In genomic region chr6:31192431-31193105, GRCh38 we compare ENCODE assay signal across 8 cellular contexts. TPM values are rescaled to one million over a fixed set of nuclear protein-coding genes. Genes with fewer than 3 reads are reported as not detected.
DNase-seq lines count a peak whose midpoint lies in the region; ATAC-seq and TF ChIP-seq lines count a peak whose summit lies in the region.
"Not testable (repeated sequence)": the region's sequence is repeated elsewhere in the genome, so short reads cannot be mapped to it uniquely, and the experiment has no call there.

No MANE protein-coding gene starts in this region.

- in situ Hi-C loops in Caki2 (cut with HindIII; ENCODE audit: low pct_unique_long_range_greater_than_20kb, low sequenced_read_pairs): not testable (repeated sequence)

- H3K36me3 Mint-ChIP-seq in naive thymus-derived CD4-positive, alpha-beta T cell; stimulated activated naive B cell treated with anti-CD40 and anti-IgM and Interleukin-4, amounts not matched to agents 10 μg/mL and 1 μg/mL and 100 μg/mL, for 72 hours: not testable (repeated sequence)

- CTCF ChIA-PET in naive thymus-derived CD4-positive, alpha-beta T cell (lab: Charles Lee): interaction anchor here (0.7 to 2.0 kb wide), 7 partner anchors 34 to 279 kb away, joined by 3 to 11 read pairs (median 4); partner anchors contain the start of genes CCHCR1, PSORS1C2 and TCF19

- POLR2A ChIA-PET in naive thymus-derived CD4-positive, alpha-beta T cell (lab: Charles Lee): interaction anchor here (0.6 to 1.5 kb wide), 5 partner anchors 17 to 173 kb away, joined by 3 to 4 read pairs (median 3); no protein-coding TSS in a partner anchor

- not testable (repeated sequence) for H3K4me1 ChIP-seq in naive thymus-derived CD4-positive, alpha-beta T cell (ENCODE audit: control insufficient read depth in 2 of 2, insufficient read depth in 2 of 2, low read length in 2 of 2)

- H3K36me3 ChIP-seq in naive thymus-derived CD4-positive, alpha-beta T cell (ENCODE audit: control insufficient read depth in 2 of 3, insufficient read depth in 3 of 3, low read length in 3 of 3): peaks cover 0 to 15% (median 0%) of the 10 kb centered on the region in 3 experiments

- not testable (repeated sequence) for H3K9me3 Mint-ChIP-seq in naive thymus-derived CD4-positive, alpha-beta T cell; stimulated activated naive B cell treated with anti-CD40 and anti-IgM and Interleukin-4, amounts not matched to agents 10 μg/mL and 1 μg/mL and 100 μg/mL, for 72 hours

- H3K9me3 ChIP-seq in naive thymus-derived CD4-positive, alpha-beta T cell (ENCODE audit: control insufficient read depth in 2 of 3, low read length in 3 of 3): not testable (repeated sequence)

- peak overlapping the region in 1 of 9 donors; percentile 9 for H3K27ac Mint-ChIP-seq in naive thymus-derived CD4-positive, alpha-beta T cell
- H3K27ac Mint-ChIP-seq in stimulated activated naive B cell treated with anti-CD40 and anti-IgM and Interleukin-4, amounts not matched to agents 10 μg/mL and 1 μg/mL and 100 μg/mL, for 72 hours: not testable (repeated sequence)

- H3K4me3 ChIP-seq in foreskin fibroblast (ENCODE audit: low read depth in 1 of 2, low read length in 2 of 2); naive thymus-derived CD4-positive, alpha-beta T cell (ENCODE audit: low read length): not testable (repeated sequence)

- peak; percentile 61 for TF ChIP-seq CTCF in foreskin fibroblast (IDR thresholded peaks at IDR 0.05; ENCODE audit: low read depth, low read length)

- intact Hi-C loops in naive thymus-derived CD4-positive, alpha-beta T cell (cut with micrococcal nuclease): loop anchor here (1.0 kb wide), 3 partner anchors 33 to 174 kb away; no protein-coding TSS in a partner anchor

- not testable (repeated sequence) for H3K27ac ChIP-seq in naive thymus-derived CD4-positive, alpha-beta T cell (ENCODE audit: low read depth, low read length)

- peak; percentile 77 for DNase-seq in Caki2 (ENCODE audit: low read depth)
- DNase-seq in HT1080 (ENCODE audit: low read depth): peak; percentile 71
- peak; percentile 44 for DNase-seq in NCI-H446 treated with DMSO at 0.1 percent for 48 hours (lab: John Stamatoyannopoulos, UW)
- DNase-seq in T-helper 22 cell (ENCODE audit: low read depth): peak; percentile 21
- DNase-seq in activated naive CD8-positive, alpha-beta T cell treated with anti-CD3 and anti-CD28 coated beads, Interleukin-2, amount 50 U/mL, for 16 hours (ENCODE audit: low read depth, low spot score): peak; percentile 28
- peak; percentile 55 to 85 for DNase-seq in foreskin fibroblast
- peak in 8 of 9 donors; percentile 20 to 59 (median 36) for DNase-seq in naive thymus-derived CD4-positive, alpha-beta T cell
- DNase-seq in stimulated activated naive B cell treated with anti-CD40 and anti-IgM and Interleukin-4, amounts not matched to agents 10 μg/mL and 1 μg/mL and 100 μg/mL, for 72 hours: peak; percentile 41

- H3K27me3 ChIP-seq in naive thymus-derived CD4-positive, alpha-beta T cell (ENCODE audit: control insufficient read depth in 2 of 2, insufficient read depth in 2 of 2, low read length in 2 of 2): not testable (repeated sequence)

- H3K4me1 Mint-ChIP-seq in naive thymus-derived CD4-positive, alpha-beta T cell: peaks cover 18 to 33% (median 23%) of the 10 kb centered on the region in 7 donors
- H3K4me1 Mint-ChIP-seq in stimulated activated naive B cell treated with anti-CD40 and anti-IgM and Interleukin-4, amounts not matched to agents 10 μg/mL and 1 μg/mL and 100 μg/mL, for 72 hours: peaks cover 11 to 15% of the 10 kb centered on the region in 2 donors

- ATAC-seq in naive thymus-derived CD4-positive, alpha-beta T cell: not testable (repeated sequence)
- peak; percentile 49 to 51 for ATAC-seq in stimulated activated naive B cell treated with anti-CD40 and anti-IgM and Interleukin-4, amounts not matched to agents 10 μg/mL and 1 μg/mL and 100 μg/mL, for 72 hours (replicated peaks)

- not testable (repeated sequence) for H3K4me3 Mint-ChIP-seq in naive thymus-derived CD4-positive, alpha-beta T cell; stimulated activated naive B cell treated with anti-CD40 and anti-IgM and Interleukin-4, amounts not matched to agents 10 μg/mL and 1 μg/mL and 100 μg/mL, for 72 hours

- H3K27me3 Mint-ChIP-seq in naive thymus-derived CD4-positive, alpha-beta T cell; stimulated activated naive B cell treated with anti-CD40 and anti-IgM and Interleukin-4, amounts not matched to agents 10 μg/mL and 1 μg/mL and 100 μg/mL, for 72 hours: not testable (repeated sequence)

RNA-seq across cellular contexts. Expression of gene POU5F1, which starts 22.1 kb away (rescaled TPM):
- total RNA-seq in Caki2 (2014; rRNA removed; shearing (Covaris generic); ENCODE audit: low replicate concordance): 0.09 and 26.0 TPM in 2 replicates
- total RNA-seq in HT1080 (2014; rRNA removed; shearing (Covaris generic)): not detected in 2 replicates
- polyA plus RNA-seq in HT1080 (2015; cell fraction: cytosol; rRNA removed): 0.19 TPM in 1 of 2 replicates, not detected in the other
- 0.12 and 0.96 TPM in 2 replicates for polyA plus RNA-seq in HT1080 (2015; cell fraction: nucleus; rRNA removed)
- total RNA-seq in naive thymus-derived CD4-positive, alpha-beta T cell: under 1 TPM in 1 of 5 experiments, not detected in 4; 0.46 TPM
- under 1 TPM in 1 of 2 donors, not detected in 1; 0.18 TPM for polyA plus RNA-seq in naive thymus-derived CD4-positive, alpha-beta T cell

RNA-seq across cellular contexts. Expression of gene TCF19, which starts 34.2 kb away (rescaled TPM):
- total RNA-seq in Caki2 (2014; rRNA removed; shearing (Covaris generic); ENCODE audit: low replicate concordance): 34.9 and 37.6 TPM in 2 replicates
- 91.0 and 101 TPM in 2 replicates for total RNA-seq in HT1080 (2014; rRNA removed; shearing (Covaris generic))
- polyA plus RNA-seq in HT1080 (2015; cell fraction: cytosol; rRNA removed): 34.8 and 36.8 TPM in 2 replicates
- polyA plus RNA-seq in HT1080 (2015; cell fraction: nucleus; rRNA removed): 26.7 and 30.3 TPM in 2 replicates
- 10 to 100 TPM in 1 of 5 experiments, 1 to 10 TPM in 4; 4.3 to 78.9 (median 9.4) TPM for total RNA-seq in naive thymus-derived CD4-positive, alpha-beta T cell
- polyA plus RNA-seq in naive thymus-derived CD4-positive, alpha-beta T cell: 1 to 10 TPM; 9.4 to 9.7 TPM

RNA-seq across cellular contexts. Expression of gene CCHCR1, which starts 35.0 kb away (rescaled TPM):
- 130 and 142 TPM in 2 replicates for total RNA-seq in Caki2 (2014; rRNA removed; shearing (Covaris generic); ENCODE audit: low replicate concordance)
- total RNA-seq in HT1080 (2014; rRNA removed; shearing (Covaris generic)): 22.1 and 29.2 TPM in 2 replicates
- 16.1 and 17.3 TPM in 2 replicates for polyA plus RNA-seq in HT1080 (2015; cell fraction: cytosol; rRNA removed)
- 39.0 and 49.9 TPM in 2 replicates for polyA plus RNA-seq in HT1080 (2015; cell fraction: nucleus; rRNA removed)
- 10 to 100 TPM; 20.1 to 46.4 (median 35.5) TPM for total RNA-seq in naive thymus-derived CD4-positive, alpha-beta T cell
- 10 to 100 TPM in 1 of 2 donors, 1 to 10 TPM in 1; 6.9 to 11.1 TPM for polyA plus RNA-seq in naive thymus-derived CD4-positive, alpha-beta T cell

RNA-seq across cellular contexts. Expression of gene PSORS1C2, which starts 53.7 kb away (rescaled TPM):
- total RNA-seq in Caki2 (2014; rRNA removed; shearing (Covaris generic); ENCODE audit: low replicate concordance): not detected in 2 replicates
- total RNA-seq in HT1080 (2014; rRNA removed; shearing (Covaris generic)): not detected in 2 replicates
- polyA plus RNA-seq in HT1080 (2015; cell fraction: cytosol; rRNA removed): 0.31 TPM in 1 of 2 replicates, not detected in the other
- polyA plus RNA-seq in HT1080 (2015; cell fraction: nucleus; rRNA removed): 0.31 TPM in 1 of 2 replicates, not detected in the other
- total RNA-seq in naive thymus-derived CD4-positive, alpha-beta T cell: not detected
- not detected for polyA plus RNA-seq in naive thymus-derived CD4-positive, alpha-beta T cell

Comparison
In these comparisons a context has a peak if more than half of its experiments do, and no peak if none do; other contexts are left out.
1. DNase-seq: peak in every context shown above with its lines; median percentile 77 in Caki2; 71 in HT1080; 70 in foreskin fibroblast; 44 in NCI-H446 treated with DMSO at 0.1 percent for 48 hours; 41 in stimulated activated naive B cell treated with anti-CD40 and anti-IgM and Interleukin-4, amounts not matched to agents 10 μg/mL and 1 μg/mL and 100 μg/mL, for 72 hours; 36 in naive thymus-derived CD4-positive, alpha-beta T cell; 28 in activated naive CD8-positive, alpha-beta T cell treated with anti-CD3 and anti-CD28 coated beads, Interleukin-2, amount 50 U/mL, for 16 hours; 21 in T-helper 22 cell.